ENCODE assay signal across 2 cellular contexts in the genomic region with DNA sequence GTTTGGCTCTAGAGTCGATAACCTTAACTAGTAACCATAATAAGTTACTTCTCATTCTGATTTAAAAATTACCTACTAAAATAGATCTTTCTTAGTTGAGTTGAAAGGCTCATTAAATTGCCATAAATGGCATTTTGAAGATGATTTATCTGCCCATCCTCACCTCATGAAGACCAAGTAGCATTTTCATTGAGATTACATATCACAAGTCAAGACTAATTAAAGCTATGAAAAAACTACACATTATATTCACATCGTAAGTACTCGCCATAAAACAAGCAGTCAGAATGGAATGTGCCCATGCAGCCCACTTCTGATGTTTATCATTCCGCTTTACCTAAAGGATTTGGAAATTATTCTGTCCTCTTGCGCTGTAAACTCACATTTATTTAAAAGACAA.
TF ChIP-seq lines count a peak whose summit lies in the region.

No MANE protein-coding gene starts in this region.

TF ChIP-seq in IMR-90, 13 proteins besides CTCF, POLR2A, EP300 and RAD21:
- no peak for TF ChIP-seq FOS (IDR thresholded peaks at IDR 0.05; ENCODE audit: low read depth, low read length)
- TF ChIP-seq BHLHE40 (IDR thresholded peaks at IDR 0.05; ENCODE audit: low read depth, low read length), result no peak
- no peak for TF ChIP-seq CEBPB (IDR thresholded peaks at IDR 0.05; ENCODE audit: low read depth, low read length)
- TF ChIP-seq MAFK (IDR thresholded peaks at IDR 0.05; ENCODE audit: low read depth, low read length), result no peak
- TF ChIP-seq RFX5 (IDR thresholded peaks at IDR 0.05; ENCODE audit: low read depth, low read length), result no peak
- TF ChIP-seq, protein P1, sequence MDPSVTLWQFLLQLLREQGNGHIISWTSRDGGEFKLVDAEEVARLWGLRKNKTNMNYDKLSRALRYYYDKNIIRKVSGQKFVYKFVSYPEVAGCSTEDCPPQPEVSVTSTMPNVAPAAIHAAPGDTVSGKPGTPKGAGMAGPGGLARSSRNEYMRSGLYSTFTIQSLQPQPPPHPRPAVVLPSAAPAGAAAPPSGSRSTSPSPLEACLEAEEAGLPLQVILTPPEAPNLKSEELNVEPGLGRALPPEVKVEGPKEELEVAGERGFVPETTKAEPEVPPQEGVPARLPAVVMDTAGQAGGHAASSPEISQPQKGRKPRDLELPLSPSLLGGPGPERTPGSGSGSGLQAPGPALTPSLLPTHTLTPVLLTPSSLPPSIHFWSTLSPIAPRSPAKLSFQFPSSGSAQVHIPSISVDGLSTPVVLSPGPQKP (IDR thresholded peaks at IDR 0.05; ENCODE audit: borderline replicate concordance, low read depth, low read length), result no peak
- TF ChIP-seq NFE2L2 (IDR thresholded peaks at IDR 0.05; ENCODE audit: low read depth, low read length), result no peak
- no peak for TF ChIP-seq CHD1 (IDR thresholded peaks at IDR 0.05; ENCODE audit: low read depth, low read length)
- TF ChIP-seq RCOR1 (IDR thresholded peaks at IDR 0.05; ENCODE audit: insufficient replicate concordance, low read length), result no peak
- TF ChIP-seq MXI1 (IDR thresholded peaks at IDR 0.05; ENCODE audit: borderline replicate concordance, low read depth, low read length), result no peak
- no peak for TF ChIP-seq SMC3 (IDR thresholded peaks at IDR 0.05; ENCODE audit: low read depth, low read length)

TF ChIP-seq in SK-N-SH, 30 proteins besides CTCF, POLR2A, EP300 and RAD21:
- TF ChIP-seq GATA2 (CRISPR knock-in tag; IDR thresholded peaks at IDR 0.05) (no peak), SIN3A (IDR thresholded peaks at IDR 0.05; ENCODE audit: borderline replicate concordance, low read depth, low read length) (no peak), FOSL2 (IDR thresholded peaks at IDR 0.05; ENCODE audit: borderline replicate concordance, low read depth) (no peak), TAF1 (IDR thresholded peaks at IDR 0.05; ENCODE audit: borderline replicate concordance, low read depth, low read length) (no peak), TCF12 (IDR thresholded peaks at IDR 0.05) (peak; percentile 15; the same call in 1 of the 2 replicates)
- TF ChIP-seq, protein P2, sequence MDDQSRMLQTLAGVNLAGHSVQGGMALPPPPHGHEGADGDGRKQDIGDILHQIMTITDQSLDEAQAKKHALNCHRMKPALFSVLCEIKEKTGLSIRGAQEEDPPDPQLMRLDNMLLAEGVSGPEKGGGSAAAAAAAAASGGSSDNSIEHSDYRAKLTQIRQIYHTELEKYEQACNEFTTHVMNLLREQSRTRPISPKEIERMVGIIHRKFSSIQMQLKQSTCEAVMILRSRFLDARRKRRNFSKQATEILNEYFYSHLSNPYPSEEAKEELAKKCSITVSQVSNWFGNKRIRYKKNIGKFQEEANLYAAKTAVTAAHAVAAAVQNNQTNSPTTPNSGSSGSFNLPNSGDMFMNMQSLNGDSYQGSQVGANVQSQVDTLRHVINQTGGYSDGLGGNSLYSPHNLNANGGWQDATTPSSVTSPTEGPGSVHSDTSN (IDR thresholded peaks at IDR 0.05), result peak; percentile 73
- TF ChIP-seq, protein P3, sequence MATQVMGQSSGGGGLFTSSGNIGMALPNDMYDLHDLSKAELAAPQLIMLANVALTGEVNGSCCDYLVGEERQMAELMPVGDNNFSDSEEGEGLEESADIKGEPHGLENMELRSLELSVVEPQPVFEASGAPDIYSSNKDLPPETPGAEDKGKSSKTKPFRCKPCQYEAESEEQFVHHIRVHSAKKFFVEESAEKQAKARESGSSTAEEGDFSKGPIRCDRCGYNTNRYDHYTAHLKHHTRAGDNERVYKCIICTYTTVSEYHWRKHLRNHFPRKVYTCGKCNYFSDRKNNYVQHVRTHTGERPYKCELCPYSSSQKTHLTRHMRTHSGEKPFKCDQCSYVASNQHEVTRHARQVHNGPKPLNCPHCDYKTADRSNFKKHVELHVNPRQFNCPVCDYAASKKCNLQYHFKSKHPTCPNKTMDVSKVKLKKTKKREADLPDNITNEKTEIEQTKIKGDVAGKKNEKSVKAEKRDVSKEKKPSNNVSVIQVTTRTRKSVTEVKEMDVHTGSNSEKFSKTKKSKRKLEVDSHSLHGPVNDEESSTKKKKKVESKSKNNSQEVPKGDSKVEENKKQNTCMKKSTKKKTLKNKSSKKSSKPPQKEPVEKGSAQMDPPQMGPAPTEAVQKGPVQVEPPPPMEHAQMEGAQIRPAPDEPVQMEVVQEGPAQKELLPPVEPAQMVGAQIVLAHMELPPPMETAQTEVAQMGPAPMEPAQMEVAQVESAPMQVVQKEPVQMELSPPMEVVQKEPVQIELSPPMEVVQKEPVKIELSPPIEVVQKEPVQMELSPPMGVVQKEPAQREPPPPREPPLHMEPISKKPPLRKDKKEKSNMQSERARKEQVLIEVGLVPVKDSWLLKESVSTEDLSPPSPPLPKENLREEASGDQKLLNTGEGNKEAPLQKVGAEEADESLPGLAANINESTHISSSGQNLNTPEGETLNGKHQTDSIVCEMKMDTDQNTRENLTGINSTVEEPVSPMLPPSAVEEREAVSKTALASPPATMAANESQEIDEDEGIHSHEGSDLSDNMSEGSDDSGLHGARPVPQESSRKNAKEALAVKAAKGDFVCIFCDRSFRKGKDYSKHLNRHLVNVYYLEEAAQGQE (IDR thresholded peaks at IDR 0.05; ENCODE audit: low read depth, low read length), result no peak
